In the genomic region with DNA sequence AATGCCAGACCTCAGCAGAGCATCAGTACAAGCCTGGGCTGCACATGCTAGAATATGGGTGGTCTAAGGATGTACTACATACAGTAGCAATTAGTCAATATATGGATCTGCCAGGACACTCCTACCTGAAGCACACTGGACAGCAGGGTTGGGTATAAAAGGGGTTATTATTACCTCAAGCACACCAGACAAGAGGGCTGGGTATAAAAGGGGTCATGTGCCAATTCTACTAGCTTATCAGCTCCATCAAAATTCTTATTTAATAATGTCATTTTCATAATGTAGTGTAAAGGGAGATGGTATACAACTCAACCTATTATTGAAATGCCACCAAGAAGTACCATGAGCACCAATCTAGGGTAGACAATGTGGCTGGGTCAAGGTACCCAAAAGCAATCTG, we compare ENCODE assay signal across 1 cellular context.
TF ChIP-seq lines count a peak whose summit lies in the region.

No MANE protein-coding gene starts in this region.

TF ChIP-seq in K562, 482 proteins besides CTCF, POLR2A, EP300 and RAD21 (continued from another document):
- TF ChIP-seq ZNF280A (IDR thresholded peaks at IDR 0.05; ENCODE audit: low read depth, partially characterized antibody) (peak; percentile 97), HOXB6 (CRISPR knock-in tag; IDR thresholded peaks at IDR 0.05; ENCODE audit: borderline replicate concordance) (no peak), ZFP1 (CRISPR knock-in tag; IDR thresholded peaks at IDR 0.05) (peak; percentile 99), FOXJ2 (tag; IDR thresholded peaks at IDR 0.05) (no peak), NCOA4 (IDR thresholded peaks at IDR 0.05; ENCODE audit: partially characterized antibody) (no peak), MCM3 (IDR thresholded peaks at IDR 0.05) (no peak), HES1 (IDR thresholded peaks at IDR 0.05; ENCODE audit: low read depth) (no peak), TGIF2 (CRISPR knock-in tag; IDR thresholded peaks at IDR 0.05) (no peak), ZNF311 (CRISPR knock-in tag; IDR thresholded peaks at IDR 0.05) (no peak), E2F4 (CRISPR knock-in tag; IDR thresholded peaks at IDR 0.05; ENCODE audit: low read depth) (no peak), DMBX1 (CRISPR knock-in tag; IDR thresholded peaks at IDR 0.05; ENCODE audit: borderline replicate concordance) (no peak), ARID2 (IDR thresholded peaks at IDR 0.05) (no peak), KLF1 (tag; IDR thresholded peaks at IDR 0.05) (no peak), CBX5 (IDR thresholded peaks at IDR 0.05; ENCODE audit: borderline replicate concordance, low read depth) (peak; percentile 80), SRF (CRISPR knock-in tag; IDR thresholded peaks at IDR 0.05) (no peak)
- TF ChIP-seq, protein P1, sequence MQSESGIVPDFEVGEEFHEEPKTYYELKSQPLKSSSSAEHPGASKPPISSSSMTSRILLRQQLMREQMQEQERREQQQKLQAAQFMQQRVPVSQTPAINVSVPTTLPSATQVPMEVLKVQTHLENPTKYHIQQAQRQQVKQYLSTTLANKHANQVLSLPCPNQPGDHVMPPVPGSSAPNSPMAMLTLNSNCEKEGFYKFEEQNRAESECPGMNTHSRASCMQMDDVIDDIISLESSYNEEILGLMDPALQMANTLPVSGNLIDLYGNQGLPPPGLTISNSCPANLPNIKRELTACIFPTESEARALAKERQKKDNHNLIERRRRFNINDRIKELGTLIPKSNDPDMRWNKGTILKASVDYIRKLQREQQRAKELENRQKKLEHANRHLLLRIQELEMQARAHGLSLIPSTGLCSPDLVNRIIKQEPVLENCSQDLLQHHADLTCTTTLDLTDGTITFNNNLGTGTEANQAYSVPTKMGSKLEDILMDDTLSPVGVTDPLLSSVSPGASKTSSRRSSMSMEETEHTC (IDR thresholded peaks at IDR 0.05): 0 out of 2 replicates have a peak, but pooled peaks have one; percentile 10
- TF ChIP-seq, protein P2, sequence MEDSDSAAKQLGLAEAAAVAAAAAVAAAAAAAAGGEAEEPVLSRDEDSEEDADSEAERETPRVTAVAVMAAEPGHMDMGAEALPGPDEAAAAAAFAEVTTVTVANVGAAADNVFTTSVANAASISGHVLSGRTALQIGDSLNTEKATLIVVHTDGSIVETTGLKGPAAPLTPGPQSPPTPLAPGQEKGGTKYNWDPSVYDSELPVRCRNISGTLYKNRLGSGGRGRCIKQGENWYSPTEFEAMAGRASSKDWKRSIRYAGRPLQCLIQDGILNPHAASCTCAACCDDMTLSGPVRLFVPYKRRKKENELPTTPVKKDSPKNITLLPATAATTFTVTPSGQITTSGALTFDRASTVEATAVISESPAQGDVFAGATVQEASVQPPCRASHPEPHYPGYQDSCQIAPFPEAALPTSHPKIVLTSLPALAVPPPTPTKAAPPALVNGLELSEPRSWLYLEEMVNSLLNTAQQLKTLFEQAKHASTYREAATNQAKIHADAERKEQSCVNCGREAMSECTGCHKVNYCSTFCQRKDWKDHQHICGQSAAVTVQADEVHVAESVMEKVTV (CRISPR knock-in tag; IDR thresholded peaks at IDR 0.05): no peak
- TF ChIP-seq, protein P3, sequence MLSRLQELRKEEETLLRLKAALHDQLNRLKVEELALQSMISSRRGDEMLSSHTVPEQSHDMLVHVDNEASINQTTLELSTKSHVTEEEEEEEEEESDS (CRISPR knock-in tag; IDR thresholded peaks at IDR 0.05): no peak
